Comparison of ENCODE assay signal across 8 cellular contexts in genomic region chr15:89673162-89673506, GRCh38. TPM values are rescaled to one million over a fixed set of nuclear protein-coding genes. Genes with fewer than 3 reads are reported as not detected.
A peak's percentile ranks its signal among the peaks of the same experiment; 100 is the strongest.
DNase-seq lines count a peak whose midpoint lies in the region; ATAC-seq and TF ChIP-seq lines count a peak whose summit lies in the region.

No MANE protein-coding gene starts in this region.

- peak overlapping the region; percentile 90 to 91 for H3K27ac ChIP-seq in thoracic aorta

- H3K27ac Mint-ChIP-seq in activated naive CD4-positive, alpha-beta T cell treated with anti-CD3 and anti-CD28 coated beads for 36 hours: no peak overlapping the region

- no peaks in the 10 kb centered on the region for H3K36me3 Mint-ChIP-seq in activated naive CD4-positive, alpha-beta T cell treated with anti-CD3 and anti-CD28 coated beads for 36 hours (ENCODE audit: low read depth)

- ATAC-seq in thoracic aorta (ENCODE audit: insufficient number of reproducible peaks, low FRiP score, low read depth): no peak
- no peak for ATAC-seq in HG03097 (IDR thresholded peaks at IDR 0.05; ENCODE audit: low FRiP score, unreplicated experiment)
- no peak for ATAC-seq in GM19395 (IDR thresholded peaks at IDR 0.05; ENCODE audit: unreplicated experiment)

- peaks cover 20 to 30% of the 10 kb centered on the region in 2 donors for H3K4me1 ChIP-seq in thoracic aorta (ENCODE audit: control insufficient read depth in 1 of 2, low read depth in 2 of 2)

- no peaks in the 10 kb centered on the region for H3K9me3 Mint-ChIP-seq in activated naive CD4-positive, alpha-beta T cell treated with anti-CD3 and anti-CD28 coated beads for 36 hours

- H3K27me3 ChIP-seq in thoracic aorta (replicated peaks; ENCODE audit: insufficient read depth): no peaks in the 10 kb centered on the region

- intact Hi-C loops in activated naive CD4-positive, alpha-beta T cell treated with anti-CD3 and anti-CD28 coated beads for 36 hours (cut with micrococcal nuclease): no loop called here

- TF ChIP-seq POLR2A in erythroblast (IDR thresholded peaks at IDR 0.05; ENCODE audit: low read length): no peak

- H3K4me3 Mint-ChIP-seq in activated naive CD4-positive, alpha-beta T cell treated with anti-CD3 and anti-CD28 coated beads for 36 hours: no peak overlapping the region

- H3K27me3 Mint-ChIP-seq in activated naive CD4-positive, alpha-beta T cell treated with anti-CD3 and anti-CD28 coated beads for 36 hours (ENCODE audit: low read depth): no peaks in the 10 kb centered on the region

- CTCF ChIA-PET in activated naive CD4-positive, alpha-beta T cell treated with anti-CD3 and anti-CD28 coated beads for 36 hours (lab: Charles Lee): interaction anchor here (0.5 to 1.8 kb wide), 4 partner anchors 16 to 180 kb away, joined by 3 to 5 read pairs (median 3); no protein-coding TSS in a partner anchor

- TF ChIP-seq CTCF in thoracic aorta (IDR thresholded peaks at IDR 0.05): no peak

- no peaks in the 10 kb centered on the region for H3K9me3 ChIP-seq in thoracic aorta

- peak; percentile 23 for DNase-seq in activated naive CD4-positive, alpha-beta T cell treated with anti-CD3 and anti-CD28 coated beads for 36 hours
- DNase-seq in activated naive CD4-positive, alpha-beta T cell (lab: John Stamatoyannopoulos, UW): no peak
- DNase-seq in NCI-H82 treated with DMSO at 0.1 percent for 48 hours (lab: John Stamatoyannopoulos, UW; ENCODE audit: unreplicated experiment) (peak; percentile 20), erythroblast (lab: John Stamatoyannopoulos, UW) (peak; percentile 49 to 54), thoracic aorta (ENCODE audit: low spot score) (no peak)
- no peak for DNase-seq in effector CD4-positive, alpha-beta T cell

- no peaks in the 10 kb centered on the region for H3K4me1 Mint-ChIP-seq in activated naive CD4-positive, alpha-beta T cell treated with anti-CD3 and anti-CD28 coated beads for 36 hours (ENCODE audit: low read depth)

- no peaks in the 10 kb centered on the region for H3K36me3 ChIP-seq in thoracic aorta

- H3K4me3 ChIP-seq in thoracic aorta: no peak overlapping the region

RNA-seq across cellular contexts. Expression of gene PLIN1, which starts 6.0 kb away (rescaled TPM):
- total RNA-seq in activated naive CD4-positive, alpha-beta T cell treated with anti-CD3 and anti-CD28 coated beads for 36 hours: under 1 TPM; 0.17 to 0.30 TPM
- 10 to 100 TPM in 1 of 2 donors, 1 to 10 TPM in 1; 5.7 to 24.2 TPM for total RNA-seq in thoracic aorta

RNA-seq across cellular contexts. Expression of gene PEX11A, which starts 17.4 kb away (rescaled TPM):
- 1 to 10 TPM; 1.0 to 1.9 TPM for total RNA-seq in activated naive CD4-positive, alpha-beta T cell treated with anti-CD3 and anti-CD28 coated beads for 36 hours
- 10 to 100 TPM in 1 of 2 donors, 1 to 10 TPM in 1; 4.5 to 17.3 TPM for total RNA-seq in thoracic aorta

RNA-seq across cellular contexts. Expression of gene WDR93, which starts 17.5 kb away (rescaled TPM):
- total RNA-seq in activated naive CD4-positive, alpha-beta T cell treated with anti-CD3 and anti-CD28 coated beads for 36 hours: not detected
- not detected for total RNA-seq in thoracic aorta

RNA-seq across cellular contexts. Expression of gene KIF7, which starts 17.9 kb away (rescaled TPM):
- total RNA-seq in activated naive CD4-positive, alpha-beta T cell treated with anti-CD3 and anti-CD28 coated beads for 36 hours: 1 to 10 TPM in 1 of 2 experiments, under 1 TPM in 1; 0.94 to 1.1 TPM
- total RNA-seq in thoracic aorta: 10 to 100 TPM; 26.4 to 28.4 TPM

Comparison
In these comparisons a context has a peak if more than half of its experiments do, and no peak if none do; other contexts are left out.
1. DNase-seq: peak in activated naive CD4-positive, alpha-beta T cell treated with anti-CD3 and anti-CD28 coated beads for 36 hours (single experiment), NCI-H82 treated with DMSO at 0.1 percent for 48 hours (single experiment) and erythroblast (2 of 2); none in activated naive CD4-positive, alpha-beta T cell (0 of 4), thoracic aorta (single experiment) and effector CD4-positive, alpha-beta T cell (single experiment).
2. RNA of gene PLIN1, which starts 6.0 kb away (total RNA-seq): 5.7 to 24.2 TPM in thoracic aorta; 0.17 to 0.30 TPM in activated naive CD4-positive, alpha-beta T cell treated with anti-CD3 and anti-CD28 coated beads for 36 hours; every median in the first group is over 4 times any median in the second.